Comparison of ENCODE assay signal across 11 cellular contexts in genomic region chr3:158352551-158352950, GRCh38.
DNase-seq lines count a peak whose midpoint lies in the region; ATAC-seq lines count a peak whose summit lies in the region.
"Had no signal": no experiment of that assay in that cellular context is flagged by ENCODE, and none has a peak within 500 bp of the region (broad histone marks: within the 10 kb centered on the region; RNA-seq: fewer than 3 reads in every experiment).

No MANE protein-coding gene starts in this region.

- H3K9me3 Mint-ChIP-seq in central memory CD8-positive, alpha-beta T cell = no peaks in the 10 kb centered on the region
- H3K9me3 Mint-ChIP-seq: activated CD4-positive, alpha-beta memory T cell treated with anti-CD3 and anti-CD28 coated beads for 36 hours; stimulated activated naive CD8-positive, alpha-beta T cell treated with anti-CD3 and anti-CD28 coated beads, Interleukin-15, Interleukin-2, amounts not matched to agents 100 ng/mL and 50 ng/mL, for 24 hours had no signal

- H3K9ac ChIP-seq in BLaER1 treated with 17β-estradiol and CSF1 and Interleukin-3, amounts not matched to agents 10 nM and 100 nM = peak overlapping the region in 6 of 11 experiments; percentile 54 to 75 (median 66); a peak in 9 of 22 replicates
- H3K9ac ChIP-seq in GM23248 = no peak overlapping the region

- no peak overlapping the region for H3K4me3 ChIP-seq in BLaER1 treated with 17β-estradiol and CSF1 and Interleukin-3, amounts not matched to agents 10 nM and 100 nM
- no peak overlapping the region for H3K4me3 ChIP-seq in GM23248

- in situ Hi-C loops in GM23248 (cut with MboI) = no loop called here

- no peaks in the 10 kb centered on the region for H4K20me1 ChIP-seq in BLaER1 treated with 17β-estradiol and CSF1 and Interleukin-3, amounts not matched to agents 10 nM and 100 nM
- no peaks in the 10 kb centered on the region for H4K20me1 ChIP-seq in GM23248 (ENCODE audit: insufficient read depth)

- WGBS in GM23248 (ENCODE audit: low coverage in 1 of 2, low lambda C conversion rate in 2 of 2, missing lambda C conversion rate in 2 of 2), 2 experiments = 97 to 100% methylated on average over 4 of the region's 4 CpGs

- H3K9me3 ChIP-seq in BLaER1 treated with 17β-estradiol and CSF1 and Interleukin-3, amounts not matched to agents 10 nM and 100 nM (replicated peaks in 1 of 11) = peaks cover under 1 to 26% (median 10%) of the 10 kb centered on the region in 11 experiments; a peak in 13 of 22 replicates
- H3K9me3 ChIP-seq in GM23248 (ENCODE audit: low read depth) = no peaks in the 10 kb centered on the region

- no peak overlapping the region for H3K27ac Mint-ChIP-seq in central memory CD8-positive, alpha-beta T cell (ENCODE audit: low read depth)
- H3K27ac Mint-ChIP-seq: activated CD4-positive, alpha-beta memory T cell treated with anti-CD3 and anti-CD28 coated beads for 36 hours; stimulated activated naive CD8-positive, alpha-beta T cell treated with anti-CD3 and anti-CD28 coated beads, Interleukin-15, Interleukin-2, amounts not matched to agents 100 ng/mL and 50 ng/mL, for 24 hours had no signal

- no peaks in the 10 kb centered on the region for H3K9me2 ChIP-seq in GM23248 (ENCODE audit: insufficient read depth)

- DNase-seq in Kasumi-1 (lab: John Stamatoyannopoulos, UW) = peak; percentile 93 to 94
- DNase-seq in central memory CD8-positive, alpha-beta T cell (ENCODE audit: low spot score in 2 of 2) = no peak
- no peak for DNase-seq in GM23248
- no peak for DNase-seq in EL
- DNase-seq in DMS53 (lab: John Stamatoyannopoulos, UW) = no peak
- no peak for DNase-seq in NCI-H774 (lab: John Stamatoyannopoulos, UW)
- DNase-seq: activated CD4-positive, alpha-beta memory T cell treated with anti-CD3 and anti-CD28 coated beads for 36 hours; foreskin keratinocyte had no signal

- peaks cover 14 to 63% (median 32%) of the 10 kb centered on the region in 10 experiments for H3K4me1 ChIP-seq in BLaER1 treated with 17β-estradiol and CSF1 and Interleukin-3, amounts not matched to agents 10 nM and 100 nM
- peaks cover 8% of the 10 kb centered on the region; the same call in 1 of the 2 replicates for H3K4me1 ChIP-seq in GM23248 (ENCODE audit: insufficient read depth)

- no peaks in the 10 kb centered on the region for H3K4me1 Mint-ChIP-seq in central memory CD8-positive, alpha-beta T cell

- H3K27ac ChIP-seq in BLaER1 treated with 17β-estradiol and CSF1 and Interleukin-3, amounts not matched to agents 10 nM and 100 nM = peak overlapping the region in 10 of 11 experiments; percentile 51 to 93 (median 84); a peak in 19 of 22 replicates
- H3K27ac ChIP-seq in GM23248 = no peak overlapping the region
- H3K27ac ChIP-seq: foreskin keratinocyte had no signal

- no peaks in the 10 kb centered on the region for H3K27me3 Mint-ChIP-seq in central memory CD8-positive, alpha-beta T cell
- H3K27me3 Mint-ChIP-seq: activated CD4-positive, alpha-beta memory T cell treated with anti-CD3 and anti-CD28 coated beads for 36 hours; stimulated activated naive CD8-positive, alpha-beta T cell treated with anti-CD3 and anti-CD28 coated beads, Interleukin-15, Interleukin-2, amounts not matched to agents 100 ng/mL and 50 ng/mL, for 24 hours had no signal

- H3K4me2 ChIP-seq in BLaER1 treated with 17β-estradiol and CSF1 and Interleukin-3, amounts not matched to agents 10 nM and 100 nM = peak overlapping the region; percentile 14 to 73 (median 51); a peak in 18 of 22 replicates
- no peak overlapping the region for H3K4me2 ChIP-seq in GM23248 (ENCODE audit: unreplicated experiment)

- no peak overlapping the region for H3K4me3 Mint-ChIP-seq in central memory CD8-positive, alpha-beta T cell
- H3K4me3 Mint-ChIP-seq: activated CD4-positive, alpha-beta memory T cell treated with anti-CD3 and anti-CD28 coated beads for 36 hours; stimulated activated naive CD8-positive, alpha-beta T cell treated with anti-CD3 and anti-CD28 coated beads, Interleukin-15, Interleukin-2, amounts not matched to agents 100 ng/mL and 50 ng/mL, for 24 hours had no signal

- H3K36me3 Mint-ChIP-seq in central memory CD8-positive, alpha-beta T cell (ENCODE audit: insufficient read depth) = peaks cover 2% of the 10 kb centered on the region

- no peaks in the 10 kb centered on the region for H3K79me2 ChIP-seq in GM23248 (ENCODE audit: insufficient read depth)

- no peaks in the 10 kb centered on the region for H3K27me3 ChIP-seq in BLaER1 treated with 17β-estradiol and CSF1 and Interleukin-3, amounts not matched to agents 10 nM and 100 nM
- H3K27me3 ChIP-seq in GM23248 (replicated peaks; ENCODE audit: insufficient read depth) = no peaks in the 10 kb centered on the region
- H3K27me3 ChIP-seq: foreskin keratinocyte had no signal

- peaks cover 0 to 8% (median 1%) of the 10 kb centered on the region in 11 experiments; a peak in 6 of 22 replicates for H3K36me3 ChIP-seq in BLaER1 treated with 17β-estradiol and CSF1 and Interleukin-3, amounts not matched to agents 10 nM and 100 nM
- H3K36me3 ChIP-seq in GM23248 (ENCODE audit: low read depth) = no peaks in the 10 kb centered on the region

- peaks cover 9% of the 10 kb centered on the region; the same call in 1 of the 2 replicates for H3F3A ChIP-seq in GM23248 (ENCODE audit: insufficient read depth)

- peak; percentile 47 for ATAC-seq in GM21737 (IDR thresholded peaks at IDR 0.05; ENCODE audit: unreplicated experiment)
- ATAC-seq in central memory CD8-positive, alpha-beta T cell (replicated peaks; ENCODE audit: extremely low read depth, poor library complexity, severe bottlenecking) = peak; percentile 36
- ATAC-seq: foreskin keratinocyte had no signal

- no peak overlapping the region for H2AFZ ChIP-seq in GM23248

Comparison
In these comparisons a context has a peak if more than half of its experiments do, and no peak if none do; other contexts are left out.
1. DNase-seq: peak in Kasumi-1 (2 of 2); none in central memory CD8-positive, alpha-beta T cell (0 of 2), GM23248 (single experiment), EL (single experiment), DMS53 (single experiment) and NCI-H774 (single experiment).